30 cellular contexts compared by ENCODE assay signal in the genomic region with DNA sequence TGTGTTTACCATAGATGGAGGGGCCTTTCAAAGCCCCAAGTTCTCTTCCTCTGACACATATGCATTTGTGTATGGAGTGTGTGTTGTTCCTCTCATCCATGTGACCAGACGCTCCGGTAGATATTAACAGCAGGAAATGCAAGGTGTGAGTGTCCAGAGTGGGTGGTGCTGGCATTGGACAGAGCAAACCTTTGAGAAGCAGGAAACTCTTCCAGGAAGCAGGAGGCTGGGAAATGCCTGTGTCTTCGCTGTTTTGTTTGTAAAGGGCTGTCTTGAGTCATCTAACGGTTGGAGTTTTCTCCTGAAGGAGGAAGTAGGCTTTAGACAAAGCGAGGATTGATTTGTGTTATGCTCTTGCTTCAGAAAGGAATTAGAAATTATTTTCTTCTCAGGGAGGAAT.
DNase-seq lines count a peak whose midpoint lies in the region; ATAC-seq lines count a peak whose summit lies in the region.
"Had no signal": no experiment of that assay in that cellular context is flagged by ENCODE, and none has a peak within 500 bp of the region (broad histone marks: within the 10 kb centered on the region; RNA-seq: fewer than 3 reads in every experiment).

No MANE protein-coding gene starts in this region.

- DNase-seq in A172 (ENCODE audit: low spot score): peak; percentile 55
- DNase-seq in HT-29 (ENCODE audit: low spot score): peak; percentile 98
- peak; percentile 19 for DNase-seq in amniotic epithelial cell (ENCODE audit: low read depth)
- DNase-seq in iris pigment epithelial cell (ENCODE audit: low read depth): peak; percentile 2
- no peak for DNase-seq in HUDEP-2 (lab: John Stamatoyannopoulos, UW; ENCODE audit: unreplicated experiment in 76 of 76)
- DNase-seq in foreskin melanocyte: no peak
- DNase-seq: activated CD4-positive, alpha-beta T cell treated with anti-CD3 and anti-CD28 coated beads for 4 hours; activated T-cell treated with anti-CD3 and anti-CD28 coated beads for 4 hours; BE2C; CD8-positive, alpha-beta T cell; DMS 273 treated with DMSO at 0.1 percent for 48 hours; glutamatergic neuron; Karpas-422; left ventricle myocardium superior; naive thymus-derived CD8-positive, alpha-beta T cell; NCI-H1436; NCI-H2081; NCI-H226; NCI-H526 treated with DMSO at 0.1 percent for 48 hours; nucleus accumbens; SHP77; stimulated activated CD4-positive, alpha-beta T cell treated with anti-CD3 and anti-CD28 coated beads, Interleukin-12 subunit alpha, Interleukin-12 subunit beta, amount 100 ng/mL, for 4 hours; stimulated activated CD4-positive, alpha-beta T cell treated with anti-CD3 and anti-CD28 coated beads, Interleukin-2, amount 100 ng/mL, for 48 hours; stomach; T-helper 9 cell; WERI-Rb-1 had no signal

- ATAC-seq in GM18861 (IDR thresholded peaks at IDR 0.05; ENCODE audit: unreplicated experiment): no peak
- no peak for ATAC-seq in HG03565 (IDR thresholded peaks at IDR 0.05; ENCODE audit: unreplicated experiment)
- ATAC-seq: activated naive CD4-positive, alpha-beta T cell treated with anti-CD3 and anti-CD28 coated beads, Interleukin-2, amount 50 U/mL, for 72 hours; CD8-positive, alpha-beta T cell; left ventricle myocardium superior; naive thymus-derived CD8-positive, alpha-beta T cell; sciatic nerve had no signal

Comparison
In these comparisons a context has a peak if more than half of its experiments do, and no peak if none do; other contexts are left out.
1. DNase-seq: peak in A172 (single experiment), HT-29 (single experiment), amniotic epithelial cell (single experiment) and iris pigment epithelial cell (single experiment); none in HUDEP-2 (0 of 76) and foreskin melanocyte (single experiment).